Comparison of ENCODE assay signal across 1 cellular context in genomic region chr2:53829252-53829651, GRCh38.
A peak's percentile ranks its signal among the peaks of the same experiment; 100 is the strongest.
TF ChIP-seq lines count a peak whose summit lies in the region.

No MANE protein-coding gene starts in this region.

TF ChIP-seq in HepG2, 621 proteins besides CTCF, POLR2A, EP300 and RAD21:
- TF ChIP-seq EEA1 (CRISPR knock-in tag; IDR thresholded peaks at IDR 0.05; ENCODE audit: borderline replicate concordance) = no peak
- peak; percentile 11; the same call in 1 of the 2 replicates for TF ChIP-seq RARA (CRISPR knock-in tag; IDR thresholded peaks at IDR 0.05)
- TF ChIP-seq FOXA3 (CRISPR knock-in tag; IDR thresholded peaks at IDR 0.05) = peak; percentile 48
- TF ChIP-seq FOXK2 (IDR thresholded peaks at IDR 0.05) = no peak
- TF ChIP-seq HOMEZ (CRISPR knock-in tag; IDR thresholded peaks at IDR 0.05; ENCODE audit: low read depth) = peak; percentile 83; the same call in 1 of the 2 replicates
- no peak for TF ChIP-seq FOXA1 (IDR thresholded peaks at IDR 0.05)
- TF ChIP-seq FOXA1 (CRISPR knock-in tag; IDR thresholded peaks at IDR 0.05) = 0 out of 2 replicates have a peak, but pooled peaks have one; percentile 22
- peak; percentile 43; the same call in 1 of the 2 replicates for TF ChIP-seq ZNF710 (CRISPR knock-in tag; IDR thresholded peaks at IDR 0.05; ENCODE audit: borderline replicate concordance)
- TF ChIP-seq HDAC2 (CRISPR knock-in tag; IDR thresholded peaks at IDR 0.05) = 0 out of 2 replicates have a peak, but pooled peaks have one; percentile 30
- 0 out of 2 replicates have a peak, but pooled peaks have one; percentile 40 for TF ChIP-seq ZMYM4 (CRISPR knock-in tag; IDR thresholded peaks at IDR 0.05)
- no peak for TF ChIP-seq FOXP1 (IDR thresholded peaks at IDR 0.05)
- peak; percentile 22; the same call in 1 of the 2 replicates for TF ChIP-seq FOXP1 (CRISPR knock-in tag; IDR thresholded peaks at IDR 0.05)
- peak; percentile 42; the same call in 1 of the 2 replicates for TF ChIP-seq GATAD2A (CRISPR knock-in tag; IDR thresholded peaks at IDR 0.05)
- no peak for TF ChIP-seq ZMYM3 (CRISPR knock-in tag; IDR thresholded peaks at IDR 0.05)
